26 cellular contexts compared by ENCODE assay signal in genomic region chr1:246809473-246809872, GRCh38.
A peak's percentile ranks its signal among the peaks of the same experiment; 100 is the strongest.
DNase-seq lines count a peak whose midpoint lies in the region; ATAC-seq and TF ChIP-seq lines count a peak whose summit lies in the region.
"Had no signal": no experiment of that assay in that cellular context is flagged by ENCODE, and none has a peak within 500 bp of the region (broad histone marks: within the 10 kb centered on the region; RNA-seq: fewer than 3 reads in every experiment).

No MANE protein-coding gene starts in this region.

- H3K27ac ChIP-seq in right atrium auricular region (no peak overlapping the region), spleen (no peak overlapping the region)
- H3K27ac ChIP-seq: esophagus muscularis mucosa, GM23248, psoas muscle, skin epidermis had no signal

- H3K4me1 Mint-ChIP-seq in HFFc6 (ENCODE audit: low read depth): no peaks in the 10 kb centered on the region
- H3K4me1 Mint-ChIP-seq: activated B cell treated with CpG ODN at 0.5 μM for 24 hours, immature natural killer cell had no signal

- intact Hi-C loops in Right ventricle myocardium superior (cut with DNase I) (no loop called here), spleen (cut with DNase I; ENCODE audit: low total_unique reads) (no loop called here)

- 88 to 95% (median 92%) methylated on average over 4 to 6 of the region's 6 CpGs for WGBS in spleen, 5 donors

- H3K27me3 Mint-ChIP-seq in HFFc6 (ENCODE audit: insufficient read depth): peaks cover 13% of the 10 kb centered on the region
- H3K27me3 Mint-ChIP-seq: activated B cell treated with CpG ODN at 0.5 μM for 24 hours had no signal

- ATAC-seq in Right ventricle myocardium superior (ENCODE audit: poor library complexity): peak; percentile 6
- ATAC-seq: effector memory CD8-positive, alpha-beta T cell; left lobe of liver had no signal

- no peaks in the 10 kb centered on the region for H3K36me3 Mint-ChIP-seq in HFFc6 (ENCODE audit: low read depth)
- H3K36me3 Mint-ChIP-seq: activated naive CD8-positive, alpha-beta T cell; immature natural killer cell had no signal

- in situ Hi-C loops in astrocyte of the cerebellum (cut with HindIII; ENCODE audit: low sequenced_read_pairs): no loop called here

- H3K27me3 ChIP-seq in right atrium auricular region (no peaks in the 10 kb centered on the region), spleen (replicated peaks in 1 of 7) (peaks cover 0 to 8% (median 0%) of the 10 kb centered on the region in 7 donors)
- H3K27me3 ChIP-seq: esophagus muscularis mucosa had no signal

- H3K27ac Mint-ChIP-seq in HFFc6: no peak overlapping the region
- H3K27ac Mint-ChIP-seq: activated B cell treated with CpG ODN at 0.5 μM for 24 hours; activated naive CD8-positive, alpha-beta T cell; activated T-helper 2 cell treated with anti-CD3 and anti-CD28 coated beads, Interferon-gamma antibody, Interleukin-2, Interleukin-4, amounts not matched to agents 10 μg/mL and 5 μg/mL and 100 μg/mL, durations not matched to agents 14 hours and 24 hours and 36 hours; effector memory CD8-positive, alpha-beta T cell; immature natural killer cell; T-helper 2 cell treated with Interferon-gamma antibody and Interleukin-4, amounts not matched to agents 5 μg/mL and 100 μg/mL, for 36 hours had no signal

- H3K9me3 ChIP-seq in right atrium auricular region: no peaks in the 10 kb centered on the region
- no peaks in the 10 kb centered on the region for H3K9me3 ChIP-seq in spleen
- H3K9me3 ChIP-seq: esophagus muscularis mucosa, psoas muscle had no signal

- no peak for TF ChIP-seq CTCF in right atrium auricular region (IDR thresholded peaks at IDR 0.05)
- peak; percentile 42 for TF ChIP-seq CTCF in HFFc6 (IDR thresholded peaks at IDR 0.05)
- peak; percentile 9 for TF ChIP-seq CTCF in astrocyte of the cerebellum (IDR thresholded peaks at IDR 0.05; ENCODE audit: low read depth, low read length, missing control alignments)
- no peak for TF ChIP-seq CTCF in spleen (IDR thresholded peaks at IDR 0.05 in 8 of 11, conservative IDR thresholded peaks at IDR 0.05 in 3 of 11)

- H3K4me1 ChIP-seq in right atrium auricular region (no peaks in the 10 kb centered on the region), spleen (no peaks in the 10 kb centered on the region)
- H3K4me1 ChIP-seq: esophagus muscularis mucosa, psoas muscle had no signal

- H3K4me3 ChIP-seq in right atrium auricular region (no peak overlapping the region), astrocyte of the cerebellum (ENCODE audit: low read depth, low read length) (no peak overlapping the region), spleen (no peak overlapping the region)
- H3K4me3 ChIP-seq: esophagus muscularis mucosa, GM23248, psoas muscle, skin epidermis had no signal

- H3K36me3 ChIP-seq in right atrium auricular region: no peaks in the 10 kb centered on the region
- H3K36me3 ChIP-seq in spleen: no peaks in the 10 kb centered on the region
- H3K36me3 ChIP-seq: esophagus muscularis mucosa had no signal

- no peaks in the 10 kb centered on the region for H3K9me3 Mint-ChIP-seq in HFFc6
- H3K9me3 Mint-ChIP-seq: activated B cell treated with CpG ODN at 0.5 μM for 24 hours; activated T-helper 2 cell treated with anti-CD3 and anti-CD28 coated beads, Interferon-gamma antibody, Interleukin-2, Interleukin-4, amounts not matched to agents 10 μg/mL and 5 μg/mL and 100 μg/mL, durations not matched to agents 14 hours and 24 hours and 36 hours; effector memory CD8-positive, alpha-beta T cell; T-helper 2 cell treated with Interferon-gamma antibody and Interleukin-4, amounts not matched to agents 5 μg/mL and 100 μg/mL, for 36 hours had no signal

- DNase-seq in Right ventricle myocardium superior (no peak), right atrium auricular region (ENCODE audit: low spot score) (no peak), HFFc6 (no peak), astrocyte of the cerebellum (ENCODE audit: low read depth) (no peak), spleen (peak; percentile 52), NCI-H2107 treated with DMSO at 0.1 percent for 48 hours (lab: John Stamatoyannopoulos, UW; ENCODE audit: unreplicated experiment) (no peak), mucosa of gallbladder (ENCODE audit: low spot score) (no peak)
- DNase-seq in stimulated activated CD8-positive, alpha-beta memory T cell treated with anti-CD3 and anti-CD28 coated beads, Interleukin-4, amount 100 ng/mL, for 48 hours: no peak
- DNase-seq: activated B cell treated with CpG ODN at 0.5 μM for 24 hours; activated CD4-positive, alpha-beta T cell treated with anti-CD3 and anti-CD28 coated beads, Interleukin-2, amount 50 U/mL, for 48 hours; effector memory CD8-positive, alpha-beta T cell; foreskin melanocyte; GM23248; immature natural killer cell; mesendoderm; NCI-H1048; NCI-H1930; NCI-H774; psoas muscle; stimulated activated CD4-positive, alpha-beta T cell treated with anti-CD3 and anti-CD28 coated beads, Interleukin-2, amount 100 ng/mL, for 24 hours had no signal

- H3K4me3 Mint-ChIP-seq in HFFc6: no peak overlapping the region
- H3K4me3 Mint-ChIP-seq: activated B cell treated with CpG ODN at 0.5 μM for 24 hours; activated naive CD8-positive, alpha-beta T cell; effector memory CD8-positive, alpha-beta T cell; immature natural killer cell; T-helper 2 cell treated with Interferon-gamma antibody and Interleukin-4, amounts not matched to agents 5 μg/mL and 100 μg/mL, for 36 hours had no signal

- no peak for TF ChIP-seq POLR2A in spleen (IDR thresholded peaks at IDR 0.05)

Comparison
In these comparisons a context has a peak if more than half of its experiments do, and no peak if none do; other contexts are left out.
1. CTCF ChIP-seq: peak in HFFc6 (single experiment) and astrocyte of the cerebellum (single experiment); none in right atrium auricular region (0 of 2) and spleen (0 of 11).